In the genomic region with DNA sequence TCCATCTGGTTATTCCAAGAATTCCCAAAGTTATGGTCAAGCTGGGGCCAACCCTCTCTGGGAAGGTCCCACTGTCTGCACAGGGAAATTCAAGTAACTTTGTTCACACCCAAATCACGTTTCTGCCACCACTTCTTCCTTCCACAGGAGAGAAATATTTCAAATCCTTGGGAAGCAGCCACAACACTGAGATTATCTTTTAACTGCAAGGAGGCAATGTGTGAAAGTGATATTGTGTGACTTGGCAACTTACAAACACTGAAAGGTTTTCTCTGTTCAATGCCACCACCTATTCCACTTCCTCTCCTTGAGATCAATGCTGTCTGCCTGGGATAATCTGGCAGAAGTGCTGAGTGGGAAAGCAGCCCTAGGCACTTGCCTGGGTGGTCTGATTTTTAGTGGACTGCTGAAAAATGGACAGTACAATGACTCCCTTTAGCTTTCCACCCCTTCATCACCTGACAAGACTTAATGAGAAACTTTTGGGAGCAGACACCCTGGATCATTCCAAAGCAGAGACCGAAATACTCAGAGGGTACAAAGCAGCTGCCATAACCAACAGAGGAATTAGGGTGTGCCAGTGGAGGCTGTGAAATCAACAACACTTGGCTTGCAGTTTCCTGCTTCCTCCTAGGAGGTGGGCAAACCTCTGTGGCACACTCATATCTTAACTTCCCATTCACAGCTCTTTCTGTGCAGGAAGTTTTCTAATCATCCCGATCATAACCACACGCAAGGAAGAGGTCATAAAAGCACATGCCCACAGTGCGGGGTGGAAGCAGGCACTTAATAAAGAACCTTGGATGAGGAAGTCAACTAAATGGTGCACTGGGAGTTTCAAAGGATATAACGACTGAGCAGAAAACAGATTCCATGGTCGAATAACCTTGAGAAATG, we compare ENCODE assay signal across 10 cellular contexts. TPM values are rescaled to one million over a fixed set of nuclear protein-coding genes. Genes with fewer than 3 reads are reported as not detected.
DNase-seq lines count a peak whose midpoint lies in the region; ATAC-seq, FAIRE-seq and TF ChIP-seq lines count a peak whose summit lies in the region.
"Had no signal": no experiment of that assay in that cellular context is flagged by ENCODE, and none has a peak within 500 bp of the region (broad histone marks: within the 10 kb centered on the region; RNA-seq: fewer than 3 reads in every experiment).

No MANE protein-coding gene starts in this region.

- CTCF ChIA-PET in mammary epithelial cell (lab: Charles Lee; ENCODE audit: low non-redundant PET): interaction anchor here (0.6 kb wide), 1 partner anchor 25 kb away, joined by 8 read pairs; a partner anchor contains a TSS

- H3K9ac ChIP-seq in mammary epithelial cell (ENCODE audit: insufficient read depth, low read length): no peak overlapping the region

- intact Hi-C loops in psoas muscle (cut with DNase I): no loop called here
- intact Hi-C loops in mammary epithelial cell (cut with micrococcal nuclease): no loop called here

- H3K4me1 Mint-ChIP-seq in T-helper 17 cell: peaks cover 59% of the 10 kb centered on the region

- H3K27ac ChIP-seq in gastroesophageal sphincter (peak overlapping the region in 3 of 4 donors; percentile 94 to 96 (median 95)), psoas muscle (peak overlapping the region; percentile 77), mammary epithelial cell (ENCODE audit: insufficient read depth, low read depth, low read length) (no peak overlapping the region)
- H3K27ac ChIP-seq: foreskin keratinocyte had no signal

- no TSS peak for BruUV-seq in mammary epithelial cell (replicated peaks; lab: Mats Ljungman, UMichigan)

- H4K20me1 ChIP-seq in mammary epithelial cell (ENCODE audit: insufficient read depth, low read length): no peaks in the 10 kb centered on the region

- in situ Hi-C loops in mammary epithelial cell (cut with MboI; ENCODE audit: low sequenced_read_pairs in 2 of 2): no loop called here

- TF ChIP-seq CTCF in gastroesophageal sphincter (IDR thresholded peaks at IDR 0.05) (no peak), psoas muscle (IDR thresholded peaks at IDR 0.05) (no peak), mammary epithelial cell (conservative IDR thresholded peaks at IDR 0.05 in 1 of 2, IDR thresholded peaks at IDR 0.05 in 1 of 2; ENCODE audit: extremely low read depth in 1 of 2, insufficient read depth in 1 of 2, low read depth in 1 of 2, low read length in 2 of 2) (no peak)

- H3K27me3 ChIP-seq in gastroesophageal sphincter (no peaks in the 10 kb centered on the region), psoas muscle (ENCODE audit: insufficient read depth in 3 of 3, low read length in 2 of 3) (no peaks in the 10 kb centered on the region), mammary epithelial cell (ENCODE audit: insufficient read depth, low read length) (no peaks in the 10 kb centered on the region)
- H3K27me3 ChIP-seq: foreskin keratinocyte had no signal

- TF ChIP-seq POLR2A in GM12891 (IDR thresholded peaks at IDR 0.05; ENCODE audit: low read depth, low read length) (no peak), gastroesophageal sphincter (IDR thresholded peaks at IDR 0.05) (no peak)

- ATAC-seq in T-helper 17 cell (no peak), gastroesophageal sphincter (no peak), psoas muscle (no peak), HG03159 (IDR thresholded peaks at IDR 0.05; ENCODE audit: unreplicated experiment) (no peak), HG03196 (IDR thresholded peaks at IDR 0.05; ENCODE audit: unreplicated experiment) (no peak)
- ATAC-seq: foreskin keratinocyte had no signal

- no peaks in the 10 kb centered on the region for H3K27me3 Mint-ChIP-seq in T-helper 17 cell

- H3K9me3 ChIP-seq in T-helper 17 cell (ENCODE audit: control insufficient read depth, low read length, poor library complexity, severe bottlenecking) (no peaks in the 10 kb centered on the region), gastroesophageal sphincter (no peaks in the 10 kb centered on the region), psoas muscle (no peaks in the 10 kb centered on the region), mammary epithelial cell (replicated peaks; ENCODE audit: insufficient read depth, low read length) (no peaks in the 10 kb centered on the region)

- dilution Hi-C loops in mammary epithelial cell (cut with HindIII; ENCODE audit: low sequenced_read_pairs): no loop called here

- H3K36me3 ChIP-seq in gastroesophageal sphincter: no peaks in the 10 kb centered on the region
- H3K36me3 ChIP-seq in psoas muscle (ENCODE audit: insufficient read depth in 1 of 2, low read depth in 1 of 2): peaks cover 0 to 9% of the 10 kb centered on the region in 2 donors
- peaks cover 2% of the 10 kb centered on the region for H3K36me3 ChIP-seq in mammary epithelial cell (ENCODE audit: insufficient read depth, low read length)

- peak overlapping the region; percentile 62 for H3K4me3 Mint-ChIP-seq in T-helper 17 cell

- H3K79me2 ChIP-seq in mammary epithelial cell (ENCODE audit: insufficient read depth, low read length): peaks cover 79% of the 10 kb centered on the region

- FAIRE-seq in GM12891 (lab: Jason Lieb, UNC): no peak

- H3K4me1 ChIP-seq in gastroesophageal sphincter: peaks cover 2 to 85% (median 54%) of the 10 kb centered on the region in 3 donors
- peaks cover 70% of the 10 kb centered on the region for H3K4me1 ChIP-seq in psoas muscle
- peaks cover 72% of the 10 kb centered on the region for H3K4me1 ChIP-seq in mammary epithelial cell (ENCODE audit: insufficient read depth, low read length)

- DNase-seq in GM12891 (ENCODE audit: insufficient read length, low spot score): no peak
- no peak for DNase-seq in T-helper 17 cell
- no peak for DNase-seq in psoas muscle
- DNase-seq in DMS53 (lab: John Stamatoyannopoulos, UW): no peak
- DNase-seq in mammary epithelial cell: no peak
- DNase-seq: foreskin keratinocyte, NCI-H2171 had no signal

- no peak overlapping the region for H2AFZ ChIP-seq in mammary epithelial cell (ENCODE audit: low read depth, low read length)

- peaks cover 4% of the 10 kb centered on the region for H3K36me3 Mint-ChIP-seq in T-helper 17 cell (ENCODE audit: low read depth)

- no peak overlapping the region for H3K4me2 ChIP-seq in mammary epithelial cell (ENCODE audit: insufficient read depth, low read depth, low read length)

- TF ChIP-seq EP300 in gastroesophageal sphincter (IDR thresholded peaks at IDR 0.05): no peak

- H3K27ac Mint-ChIP-seq in T-helper 17 cell: peak overlapping the region; percentile 72

- H3K4me3 ChIP-seq in gastroesophageal sphincter: no peak overlapping the region
- no peak overlapping the region for H3K4me3 ChIP-seq in psoas muscle
- H3K4me3 ChIP-seq in mammary epithelial cell (replicated peaks in 1 of 3; ENCODE audit: insufficient read depth in 1 of 3, low read depth in 2 of 3, low read length in 3 of 3): no peak overlapping the region

- WGBS in gastroesophageal sphincter (ENCODE audit: low coverage in 1 of 2), 2 donors: 43 to 54% methylated on average over 3 to 6 of the region's 7 CpGs
- WGBS in psoas muscle, 3 donors: 44 to 60% (median 52%) methylated on average over 7 of the region's 7 CpGs
- WGBS in mammary epithelial cell (ENCODE audit: low coverage, missing lambda C conversion rate): over 99% methylated on average over 6 of the region's 7 CpGs

TF ChIP-seq in GM12891, 5 proteins besides CTCF, POLR2A, EP300 and RAD21:
- no peak for TF ChIP-seq POLR2AphosphoS5 (IDR thresholded peaks at IDR 0.05; ENCODE audit: low read depth, low read length)
- TF ChIP-seq SPI1 (IDR thresholded peaks at IDR 0.05; ENCODE audit: low read depth, low read length): peak; percentile 31

RNA-seq across cellular contexts. Expression of a gene that starts 5.4 kb away (rescaled TPM):
- 59.8 TPM for polyA plus RNA-seq in GM12891 (2012; ENCODE audit: low read depth, missing spikeins)
- total RNA-seq in T-helper 17 cell (10 to 100 TPM; 84.1 to 86.8 TPM), gastroesophageal sphincter (100 to 1,000 TPM in 1 of 4 donors, 10 to 100 TPM in 3; 45.6 to 111 (median 72.1) TPM), psoas muscle (10 to 100 TPM; 32.1 to 67.3 (median 52.6) TPM), mammary epithelial cell (10 to 100 TPM; 36.5 to 52.6 TPM)
- polyA plus RNA-seq in psoas muscle (10 to 100 TPM; 40.2 to 73.6 (median 48.6) TPM), mammary epithelial cell (70.6 TPM)
- polyA minus RNA-seq in mammary epithelial cell: 325 TPM

RNA-seq across cellular contexts. Expression of a gene that starts 22.0 kb away (rescaled TPM):
- polyA plus RNA-seq in GM12891 (2012; ENCODE audit: low read depth, missing spikeins): 75.5 TPM
- total RNA-seq in T-helper 17 cell: 10 to 100 TPM; 25.4 to 38.2 TPM
- total RNA-seq in gastroesophageal sphincter: 10 to 100 TPM; 36.5 to 58.8 (median 42.5) TPM
- total RNA-seq in psoas muscle: 10 to 100 TPM; 37.6 to 61.2 (median 43.2) TPM
- 10 to 100 TPM; 26.4 to 50.5 (median 38.9) TPM for polyA plus RNA-seq in psoas muscle
- 10 to 100 TPM; 32.1 to 32.7 TPM for total RNA-seq in mammary epithelial cell
- polyA plus RNA-seq in mammary epithelial cell: 87.6 TPM
- polyA minus RNA-seq in mammary epithelial cell: 68.4 TPM

RNA-seq across cellular contexts. Expression of a gene that starts 24.9 kb away (rescaled TPM):
- 16.3 TPM for polyA plus RNA-seq in GM12891 (2012; ENCODE audit: low read depth, missing spikeins)
- total RNA-seq in T-helper 17 cell (10 to 100 TPM; 44.6 to 49.0 TPM), gastroesophageal sphincter (10 to 100 TPM; 26.4 to 51.8 (median 32.7) TPM), psoas muscle (10 to 100 TPM; 17.7 to 34.5 (median 27.0) TPM), mammary epithelial cell (10 to 100 TPM; 20.0 to 26.3 TPM)
- polyA plus RNA-seq in psoas muscle (10 to 100 TPM; 33.2 to 43.5 (median 42.8) TPM), mammary epithelial cell (17.8 TPM)
- 22.1 TPM for polyA minus RNA-seq in mammary epithelial cell

RNA-seq across cellular contexts. Expression of a gene that starts 38.8 kb away (rescaled TPM):
- polyA plus RNA-seq in GM12891 (2012; ENCODE audit: low read depth, missing spikeins): 22.6 TPM
- total RNA-seq in T-helper 17 cell (10 to 100 TPM; 47.8 to 65.7 TPM), gastroesophageal sphincter (10 to 100 TPM; 85.0 to 93.4 (median 88.8) TPM), psoas muscle (10 to 100 TPM; 41.0 to 78.0 (median 53.7) TPM), mammary epithelial cell (10 to 100 TPM; 64.2 to 89.0 TPM)
- polyA plus RNA-seq in psoas muscle (10 to 100 TPM; 26.5 to 48.4 (median 27.2) TPM), mammary epithelial cell (26.5 TPM)
- 18.8 TPM for polyA minus RNA-seq in mammary epithelial cell

RNA-seq across cellular contexts. Expression of a gene that starts 41.4 kb away (rescaled TPM):
- 0.15 TPM for polyA plus RNA-seq in GM12891 (2012; ENCODE audit: low read depth, missing spikeins)
- under 1 TPM in 1 of 2 donors, not detected in 1; 0.20 TPM for total RNA-seq in T-helper 17 cell
- total RNA-seq in gastroesophageal sphincter: not detected
- under 1 TPM in 1 of 4 donors, not detected in 3; 0.19 TPM for total RNA-seq in psoas muscle
- under 1 TPM in 2 of 3 donors, not detected in 1; 0.03 to 0.04 TPM for polyA plus RNA-seq in psoas muscle
- total RNA-seq in mammary epithelial cell: not detected
- polyA plus RNA-seq in mammary epithelial cell: not detected
- not detected for polyA minus RNA-seq in mammary epithelial cell
- total RNA-seq: foreskin keratinocyte had no signal
- polyA plus RNA-seq: foreskin keratinocyte had no signal
